17 cellular contexts compared by ENCODE assay signal in genomic region chr9:36976371-36977030, GRCh38. TPM values are rescaled to one million over a fixed set of nuclear protein-coding genes. Genes with fewer than 3 reads are reported as not detected.
DNase-seq lines count a peak whose midpoint lies in the region; ATAC-seq, FAIRE-seq and TF ChIP-seq lines count a peak whose summit lies in the region.
"Had no signal": no experiment of that assay in that cellular context is flagged by ENCODE, and none has a peak within 500 bp of the region (broad histone marks: within the 10 kb centered on the region; RNA-seq: fewer than 3 reads in every experiment).

No MANE protein-coding gene starts in this region.

- H3K4me1 ChIP-seq in osteoblast (ENCODE audit: insufficient read depth, low read length), result no peaks in the 10 kb centered on the region
- H3K4me1 ChIP-seq: right lobe of liver had no signal

- no peak overlapping the region for H3K4me2 ChIP-seq in osteoblast (ENCODE audit: insufficient read depth, low read length)
- H3K4me2 ChIP-seq: hepatocyte had no signal

- no peaks in the 10 kb centered on the region for H3K9me3 ChIP-seq in osteoblast (ENCODE audit: low read depth, low read length)
- H3K9me3 ChIP-seq: right lobe of liver had no signal

- no peaks in the 10 kb centered on the region for H3K79me2 ChIP-seq in osteoblast (ENCODE audit: insufficient read depth, low read length)
- H3K79me2 ChIP-seq: hepatocyte had no signal

- DNase-seq in EL, result peak; percentile 68
- peak; percentile 52 for DNase-seq in LHCN-M2 (ENCODE audit: low read depth)
- DNase-seq in bronchial epithelial cell (ENCODE audit: low read depth), result peak; percentile 78
- DNase-seq in osteoblast (ENCODE audit: insufficient read length, low spot score, missing footprints), result peak; percentile 83
- no peak for DNase-seq in AG08395 (ENCODE audit: low spot score)
- DNase-seq: activated CD8-positive, alpha-beta memory T cell treated with anti-CD3 and anti-CD28 coated beads, Interleukin-2, amount 50 U/mL, for 4 hours; anterior cingulate cortex; Kasumi-1; NCI-H1436 treated with DMSO at 0.1 percent for 48 hours; SHP77 had no signal

- H3K27ac ChIP-seq in osteoblast (ENCODE audit: low read depth, low read length), result no peak overlapping the region
- H3K27ac ChIP-seq: hepatocyte, right lobe of liver had no signal

- H3K27me3 ChIP-seq in bronchial epithelial cell (ENCODE audit: control insufficient read depth, insufficient read depth, low read length), result no peaks in the 10 kb centered on the region
- H3K27me3 ChIP-seq in osteoblast (ENCODE audit: insufficient read depth, low read length), result peaks cover 36% of the 10 kb centered on the region
- H3K27me3 ChIP-seq: right lobe of liver had no signal

- ATAC-seq in GM21825 (IDR thresholded peaks at IDR 0.05; ENCODE audit: unreplicated experiment), result no peak
- ATAC-seq in GM19452 (IDR thresholded peaks at IDR 0.05; ENCODE audit: unreplicated experiment), result no peak
- no peak for ATAC-seq in HG03039 (IDR thresholded peaks at IDR 0.05; ENCODE audit: unreplicated experiment)
- ATAC-seq: right lobe of liver had no signal

- H3K4me3 ChIP-seq in bronchial epithelial cell (ENCODE audit: low read depth, low read length), result no peak overlapping the region
- H3K4me3 ChIP-seq in osteoblast (ENCODE audit: insufficient read depth, low read length), result no peak overlapping the region
- H3K4me3 ChIP-seq: hepatocyte, right lobe of liver had no signal

- TF ChIP-seq CTCF in bronchial epithelial cell (IDR thresholded peaks at IDR 0.05; ENCODE audit: insufficient read depth, low read length, severe bottlenecking) (no peak), osteoblast (IDR thresholded peaks at IDR 0.05; ENCODE audit: extremely low read depth, low read depth, low read length) (no peak)

- H4K20me1 ChIP-seq in osteoblast (ENCODE audit: insufficient read depth, low read length), result no peaks in the 10 kb centered on the region

- no peak for FAIRE-seq in bronchial epithelial cell (lab: Jason Lieb, UNC)

- H2AFZ ChIP-seq in osteoblast (ENCODE audit: low read length), result no peak overlapping the region
- H2AFZ ChIP-seq: hepatocyte had no signal

- H3K36me3 ChIP-seq in bronchial epithelial cell (ENCODE audit: control insufficient read depth, insufficient read depth, low read length) (no peaks in the 10 kb centered on the region), osteoblast (ENCODE audit: insufficient read depth, low read length) (no peaks in the 10 kb centered on the region)
- H3K36me3 ChIP-seq: right lobe of liver had no signal

RNA-seq across cellular contexts. Expression of gene PAX5, which starts 57.6 kb away (rescaled TPM):
- not detected in 2 replicates for total RNA-seq in LHCN-M2 (2014; rRNA removed)
- polyA plus RNA-seq in LHCN-M2 (2012), result not detected
- total RNA-seq in bronchial epithelial cell, result not detected in 2 replicates
- total RNA-seq in osteoblast, result under 0.01 TPM in 1 of 2 replicates, not detected in the other
- total RNA-seq: hepatocyte, kidney epithelial cell, mesothelial cell of epicardium had no signal
- polyA plus RNA-seq: hepatocyte had no signal
